ENCODE assay signal across 18 cellular contexts in the genomic region with DNA sequence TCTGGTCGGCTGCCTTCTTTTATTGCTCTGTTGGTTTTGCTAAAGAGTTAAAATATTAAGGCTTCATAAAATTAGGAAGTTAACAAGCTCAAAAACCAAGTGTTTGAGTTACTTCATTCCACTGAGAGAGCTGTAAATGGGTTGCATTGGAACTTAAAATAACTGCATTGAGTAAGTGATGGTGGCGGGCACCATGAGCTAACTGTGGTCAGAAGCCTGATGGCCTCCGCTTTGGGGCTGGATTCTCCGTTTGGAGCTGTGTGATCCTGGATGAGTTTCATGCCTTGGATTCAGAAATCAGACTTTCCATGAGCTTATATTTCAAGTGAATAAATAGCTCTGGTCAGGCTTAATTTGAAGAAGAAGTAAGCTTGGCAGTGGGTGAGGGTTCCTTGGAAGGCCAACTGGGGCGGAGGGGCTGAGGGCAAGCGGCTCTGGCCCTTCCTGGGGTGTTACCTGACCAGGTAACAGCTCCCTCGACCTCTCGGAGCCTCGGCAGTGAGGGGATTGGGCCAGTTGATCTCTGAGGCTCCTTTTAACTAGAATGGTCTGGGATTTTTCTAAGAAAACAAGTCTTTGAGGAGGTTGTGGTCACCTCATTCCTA. TPM values are rescaled to one million over a fixed set of nuclear protein-coding genes. Genes with fewer than 3 reads are reported as not detected.
"Had no signal": no experiment of that assay in that cellular context is flagged by ENCODE, and none has a peak within 500 bp of the region (broad histone marks: within the 10 kb centered on the region; RNA-seq: fewer than 3 reads in every experiment).

No MANE protein-coding gene starts in this region.

- H3K4me1 ChIP-seq: colonic mucosa had no signal

- H3K4me3 Mint-ChIP-seq: activated B cell treated with CpG ODN at 0.5 μM for 24 hours; activated CD4-positive, alpha-beta T cell treated with anti-CD3 and anti-CD28 coated beads, Interleukin-2, amount 10 ng/mL, durations not matched to agents 24 days and 14 days; activated naive CD8-positive, alpha-beta T cell; memory B cell; T-helper 17 cell had no signal

- H3K36me3 Mint-ChIP-seq: activated naive CD8-positive, alpha-beta T cell; memory B cell had no signal

- H3K9me3 ChIP-seq: colonic mucosa, heart right ventricle, left lung, thyroid gland had no signal

- ATAC-seq: heart right ventricle, left lung, T-helper 17 cell had no signal

- H3K9me3 Mint-ChIP-seq: activated B cell treated with CpG ODN at 0.5 μM for 24 hours; activated CD4-positive, alpha-beta T cell treated with anti-CD3 and anti-CD28 coated beads, Interleukin-2, amount 10 ng/mL, durations not matched to agents 24 days and 14 days; memory B cell had no signal

- H3K4me3 ChIP-seq: cardiac muscle cell, colonic mucosa, heart right ventricle, left lung, skin epidermis, thyroid gland had no signal

- H3K27ac Mint-ChIP-seq: activated B cell treated with CpG ODN at 0.5 μM for 24 hours; activated CD4-positive, alpha-beta T cell treated with anti-CD3 and anti-CD28 coated beads, Interleukin-2, amount 10 ng/mL, durations not matched to agents 24 days and 14 days; activated naive CD8-positive, alpha-beta T cell; memory B cell; T-helper 17 cell had no signal

- H3K27me3 ChIP-seq: cardiac muscle cell, thyroid gland had no signal

- H3K27ac ChIP-seq: cardiac muscle cell, colonic mucosa, heart right ventricle, left lung, thyroid gland had no signal

- H3K36me3 ChIP-seq: cardiac muscle cell, colonic mucosa, left lung, thyroid gland had no signal

- DNase-seq: activated B cell treated with CpG ODN at 0.5 μM for 24 hours; activated CD4-positive, alpha-beta T cell treated with anti-CD3 and anti-CD28 coated beads, Interleukin-2, amount 10 ng/mL, durations not matched to agents 24 days and 14 days; activated CD8-positive, alpha-beta memory T cell treated with anti-CD3 and anti-CD28 coated beads for 24 hours; activated effector memory CD4-positive, alpha-beta T cell treated with anti-CD3 and anti-CD28 coated beads, Interleukin-2, amount 50 U/mL, for 16 hours; amygdala; colonic mucosa; effector CD4-positive, alpha-beta T cell; heart right ventricle; left lung; T-helper 17 cell; thyroid gland had no signal

RNA-seq across cellular contexts. Expression of a gene that starts 5.6 kb away (rescaled TPM):
- total RNA-seq: activated B cell treated with CpG ODN at 0.5 μM for 24 hours; activated CD4-positive, alpha-beta T cell treated with anti-CD3 and anti-CD28 coated beads, Interleukin-2, amount 10 ng/mL, durations not matched to agents 24 days and 14 days had no signal

RNA-seq across cellular contexts. Expression of a gene that starts 12.5 kb away (rescaled TPM):
- total RNA-seq: activated B cell treated with CpG ODN at 0.5 μM for 24 hours; activated CD4-positive, alpha-beta T cell treated with anti-CD3 and anti-CD28 coated beads, Interleukin-2, amount 10 ng/mL, durations not matched to agents 24 days and 14 days; cardiac muscle cell; colonic mucosa; fibroblast of lung; frontal cortex; left lung; osteoblast; T-helper 17 cell; thyroid gland had no signal
